In genomic region chr1:74763714-74764301, GRCh38 we compare ENCODE assay signal across 1 cellular context.
TF ChIP-seq lines count a peak whose summit lies in the region.

No MANE protein-coding gene starts in this region.

TF ChIP-seq in K562, 482 proteins besides CTCF, POLR2A, EP300 and RAD21:
- TF ChIP-seq FOXP1 (CRISPR knock-in tag; IDR thresholded peaks at IDR 0.05), result no peak
- no peak for TF ChIP-seq CHD1 (IDR thresholded peaks at IDR 0.05; ENCODE audit: low read length)
- TF ChIP-seq CHD7 (IDR thresholded peaks at IDR 0.05; ENCODE audit: low read depth, low read length), result no peak
- TF ChIP-seq RNF219 (CRISPR knock-in tag; IDR thresholded peaks at IDR 0.05), result no peak
- no peak for TF ChIP-seq ZNF717 (CRISPR knock-in tag; IDR thresholded peaks at IDR 0.05)
- no peak for TF ChIP-seq MYNN (IDR thresholded peaks at IDR 0.05)
- no peak for TF ChIP-seq MYNN (CRISPR knock-in tag; IDR thresholded peaks at IDR 0.05)
- no peak for TF ChIP-seq NFIX (CRISPR knock-in tag; IDR thresholded peaks at IDR 0.05; ENCODE audit: low read depth)
